ENCODE assay signal across 8 cellular contexts in the genomic region with DNA sequence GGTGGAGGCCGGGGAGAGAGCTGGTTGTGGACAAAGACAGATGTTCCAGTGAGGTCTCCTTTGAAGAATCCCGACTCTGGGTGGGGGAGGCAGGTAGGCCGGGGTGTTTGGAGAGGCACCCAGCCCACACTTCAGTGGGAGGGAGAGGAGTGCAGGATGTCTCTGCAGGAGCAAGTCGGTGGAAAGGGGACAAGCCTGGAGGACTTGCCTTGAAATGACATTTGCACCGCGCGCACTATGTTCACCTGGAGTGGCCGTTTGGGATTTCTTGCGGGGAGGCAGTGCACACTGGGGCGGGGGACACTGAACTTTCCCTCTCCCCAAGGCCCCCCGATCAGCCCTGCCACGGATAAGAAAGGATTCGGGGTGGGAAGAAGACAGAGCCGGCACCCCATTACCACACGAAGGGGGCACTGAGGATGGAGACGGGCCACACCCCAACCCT. TPM values are rescaled to one million over a fixed set of nuclear protein-coding genes. Genes with fewer than 3 reads are reported as not detected.
DNase-seq lines count a peak whose midpoint lies in the region; ATAC-seq and TF ChIP-seq lines count a peak whose summit lies in the region.

No MANE protein-coding gene starts in this region.

- H3K4me3 ChIP-seq in AG10803 (ENCODE audit: low read length): peak overlapping the region; percentile 72
- peak overlapping the region; percentile 92 for H3K4me3 ChIP-seq in OCI-LY1 (ENCODE audit: low read depth, low read length, poor library complexity, severe bottlenecking)
- peak overlapping the region; percentile 38 for H3K4me3 ChIP-seq in ectodermal cell (ENCODE audit: insufficient read depth, low read depth, low read length)
- peak overlapping the region; percentile 60 to 68 for H3K4me3 ChIP-seq in muscle layer of duodenum (ENCODE audit: low read depth in 1 of 2, low read length in 2 of 2)

- H3K9ac ChIP-seq in OCI-LY1 (ENCODE audit: low read length): peak overlapping the region; percentile 100

- H3K27me3 ChIP-seq in OCI-LY1 (ENCODE audit: insufficient read depth, low read length): no peaks in the 10 kb centered on the region
- H3K27me3 ChIP-seq in ectodermal cell (ENCODE audit: control insufficient read depth, insufficient read depth, low read length, poor library complexity, severe bottlenecking): peaks cover 47% of the 10 kb centered on the region
- no peaks in the 10 kb centered on the region for H3K27me3 ChIP-seq in muscle layer of duodenum (ENCODE audit: low read depth, low read length)

- H3K36me3 ChIP-seq in OCI-LY1 (ENCODE audit: insufficient read depth, low read length): peaks cover 55% of the 10 kb centered on the region
- no peaks in the 10 kb centered on the region for H3K36me3 ChIP-seq in ectodermal cell (ENCODE audit: control insufficient read depth, insufficient read depth, low read length)
- peaks cover 0 to 3% of the 10 kb centered on the region in 2 donors for H3K36me3 ChIP-seq in muscle layer of duodenum (ENCODE audit: control insufficient read depth in 1 of 2, insufficient read depth in 2 of 2, low read length in 2 of 2)

- no peak for ATAC-seq in GM19397 (IDR thresholded peaks at IDR 0.05; ENCODE audit: unreplicated experiment)

- H3K9me2 ChIP-seq in OCI-LY1 (ENCODE audit: low read depth, low read length): no peaks in the 10 kb centered on the region

- no peaks in the 10 kb centered on the region for H3K9me3 ChIP-seq in OCI-LY1 (ENCODE audit: low read length)
- H3K9me3 ChIP-seq in ectodermal cell (ENCODE audit: control insufficient read depth, low read length): no peaks in the 10 kb centered on the region
- H3K9me3 ChIP-seq in muscle layer of duodenum (ENCODE audit: control insufficient read depth in 1 of 2, low read length in 2 of 2): no peaks in the 10 kb centered on the region

- WGBS in ectodermal cell, 2 experiments: 27 to 34% methylated on average over 16 of the region's 16 CpGs

- in situ Hi-C loops in GM13977 (cut with MboI; ENCODE audit: low pct_unique_long_range_greater_than_20kb, low sequenced_read_pairs, unreplicated experiment): no loop called here

- H3K4me1 ChIP-seq in OCI-LY1 (ENCODE audit: insufficient read depth, low read length, severe bottlenecking): peaks cover 75% of the 10 kb centered on the region
- H3K4me1 ChIP-seq in ectodermal cell (ENCODE audit: control insufficient read depth, insufficient read depth, low read length): no peaks in the 10 kb centered on the region
- H3K4me1 ChIP-seq in muscle layer of duodenum (ENCODE audit: control insufficient read depth in 1 of 2, insufficient read depth in 2 of 2, low read length in 2 of 2): no peaks in the 10 kb centered on the region

- no peaks in the 10 kb centered on the region for H4K20me1 ChIP-seq in OCI-LY1 (ENCODE audit: insufficient read depth, low read length)

- peak overlapping the region; percentile 71 for H3K4me2 ChIP-seq in OCI-LY1 (ENCODE audit: low read length)

- H3F3A ChIP-seq in OCI-LY1 (ENCODE audit: insufficient read depth, low read length): no peaks in the 10 kb centered on the region

- TF ChIP-seq CTCF in AG10803 (conservative IDR thresholded peaks at IDR 0.05; ENCODE audit: low read length) (no peak), OCI-LY1 (IDR thresholded peaks at IDR 0.05; ENCODE audit: low read length) (no peak), GM13977 (IDR thresholded peaks at IDR 0.05; ENCODE audit: extremely low read depth, insufficient read depth, missing control alignments) (no peak)

- DNase-seq in AG10803 (ENCODE audit: low read depth): no peak
- no peak for DNase-seq in dedifferentiated amniotic fluid mesenchymal stem cell (ENCODE audit: extremely low spot score)
- no peak for DNase-seq in GM13977 (ENCODE audit: low spot score)
- DNase-seq in HuH-7 (ENCODE audit: low spot score): no peak

- peak overlapping the region; percentile 91 for H3K27ac ChIP-seq in OCI-LY1 (ENCODE audit: low read depth, low read length, poor library complexity, severe bottlenecking)
- no peak overlapping the region for H3K27ac ChIP-seq in ectodermal cell (ENCODE audit: insufficient read depth, low read depth, low read length, poor library complexity, severe bottlenecking)
- H3K27ac ChIP-seq in muscle layer of duodenum (ENCODE audit: low read length): peak overlapping the region; percentile 40

- H3K79me2 ChIP-seq in OCI-LY1 (ENCODE audit: insufficient read depth, low read length): peaks cover 72% of the 10 kb centered on the region

- no peak overlapping the region for H2AFZ ChIP-seq in OCI-LY1 (ENCODE audit: low read length)

RNA-seq across cellular contexts. Expression of a gene that starts 1.0 kb away (rescaled TPM):
- polyA plus RNA-seq in ectodermal cell (2013, experiment 1 of 4): 1.9 TPM
- 1.8 TPM for polyA plus RNA-seq in ectodermal cell (2013, experiment 2 of 4)
- 1.8 TPM for polyA plus RNA-seq in ectodermal cell (2013, experiment 3 of 4)
- polyA plus RNA-seq in ectodermal cell (2013, experiment 4 of 4): 1.7 TPM

Comparison
In these comparisons a context has a peak if more than half of its experiments do, and no peak if none do; other contexts are left out.
1. H3K4me3 ChIP-seq: peak in every context shown above with its lines; median percentile 92 in OCI-LY1; 72 in AG10803; 64 in muscle layer of duodenum; 38 in ectodermal cell.